11 cellular contexts compared by ENCODE assay signal in the genomic region with DNA sequence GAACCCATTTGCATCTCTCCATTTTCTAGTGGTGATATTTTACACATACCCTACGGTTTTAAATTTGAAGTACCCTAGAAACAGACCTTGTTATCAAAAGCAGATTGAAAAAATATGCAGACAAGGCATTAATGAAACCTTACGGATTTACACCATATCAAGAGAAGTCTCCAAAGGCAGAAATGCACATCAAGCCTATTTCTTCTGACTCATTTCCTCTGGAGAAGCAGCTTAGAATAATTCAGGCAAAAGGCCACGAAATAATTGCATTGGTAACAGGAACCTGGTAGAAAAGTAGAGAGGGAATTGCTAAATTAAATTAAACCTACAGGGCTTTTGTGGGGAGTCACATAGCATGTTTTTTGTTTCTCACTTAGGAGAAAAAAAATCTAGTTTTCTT. TPM values are rescaled to one million over a fixed set of nuclear protein-coding genes. Genes with fewer than 3 reads are reported as not detected.
DNase-seq lines count a peak whose midpoint lies in the region; ATAC-seq and FAIRE-seq lines count a peak whose summit lies in the region.
"Had no signal": no experiment of that assay in that cellular context is flagged by ENCODE, and none has a peak within 500 bp of the region (broad histone marks: within the 10 kb centered on the region; RNA-seq: fewer than 3 reads in every experiment).

No MANE protein-coding gene starts in this region.

- peak overlapping the region; percentile 45 for H3K4me2 ChIP-seq in GM23248 (ENCODE audit: unreplicated experiment)
- H3K4me2 ChIP-seq in skeletal muscle satellite cell (ENCODE audit: low read length), result peak overlapping the region; percentile 55

- H3K4me3 ChIP-seq in GM23248 (peak overlapping the region; percentile 10), skeletal muscle satellite cell (ENCODE audit: low read length) (peak overlapping the region; percentile 29)
- H3K4me3 ChIP-seq: right atrium auricular region had no signal

- H3K9ac ChIP-seq in GM23248, result no peak overlapping the region
- H3K9ac ChIP-seq in skeletal muscle satellite cell (ENCODE audit: low read depth, low read length), result peak overlapping the region; percentile 25

- H3F3A ChIP-seq in GM23248 (ENCODE audit: insufficient read depth), result peaks cover 24% of the 10 kb centered on the region

- H3K36me3 ChIP-seq in GM23248 (ENCODE audit: low read depth), result no peaks in the 10 kb centered on the region
- H3K36me3 ChIP-seq in skeletal muscle satellite cell (ENCODE audit: insufficient read depth, low read length), result no peaks in the 10 kb centered on the region
- H3K36me3 ChIP-seq: right atrium auricular region had no signal

- H3K27ac ChIP-seq in GM23248, result peak overlapping the region; percentile 64
- H3K27ac ChIP-seq: right atrium auricular region had no signal

- 10 to 18% methylated on average over 3 of the region's 3 CpGs for WGBS in GM23248 (ENCODE audit: low coverage in 1 of 2, low lambda C conversion rate in 2 of 2, missing lambda C conversion rate in 2 of 2), 2 experiments

- DNase-seq in GM23248, result peak; percentile 80
- DNase-seq in RCC 7860 (ENCODE audit: low spot score), result peak; percentile 58
- peak; percentile 77 for DNase-seq in dermis blood vessel endothelial cell
- DNase-seq: cortex of kidney; naive thymus-derived CD8-positive, alpha-beta T cell; NCI-H1092 had no signal

- peak; percentile 81 for FAIRE-seq in RCC 7860 (lab: Jason Lieb, UNC)

- in situ Hi-C loops in GM23248 (cut with MboI), result no loop called here

- H3K9me2 ChIP-seq in GM23248 (ENCODE audit: insufficient read depth), result no peaks in the 10 kb centered on the region

- no peaks in the 10 kb centered on the region for H3K9me3 ChIP-seq in GM23248 (ENCODE audit: low read depth)
- no peaks in the 10 kb centered on the region for H3K9me3 ChIP-seq in skeletal muscle satellite cell (replicated peaks; ENCODE audit: low read length)
- H3K9me3 ChIP-seq: right atrium auricular region had no signal

- H2AFZ ChIP-seq in GM23248, result no peak overlapping the region

- H3K4me1 ChIP-seq in GM23248 (ENCODE audit: insufficient read depth) (peaks cover 30% of the 10 kb centered on the region), skeletal muscle satellite cell (ENCODE audit: control insufficient read depth, insufficient read depth, low read length) (peaks cover 34% of the 10 kb centered on the region)
- H3K4me1 ChIP-seq: right atrium auricular region had no signal

- ATAC-seq in HG03442 (IDR thresholded peaks at IDR 0.05; ENCODE audit: unreplicated experiment) (no peak), HG02852 (IDR thresholded peaks at IDR 0.05; ENCODE audit: unreplicated experiment) (no peak), HG03378 (IDR thresholded peaks at IDR 0.05; ENCODE audit: unreplicated experiment) (no peak)
- ATAC-seq: naive thymus-derived CD8-positive, alpha-beta T cell had no signal

- H4K20me1 ChIP-seq in GM23248 (ENCODE audit: insufficient read depth), result no peaks in the 10 kb centered on the region

- H3K79me2 ChIP-seq in GM23248 (ENCODE audit: insufficient read depth), result no peaks in the 10 kb centered on the region

- no peaks in the 10 kb centered on the region for H3K27me3 ChIP-seq in GM23248 (replicated peaks; ENCODE audit: insufficient read depth)
- H3K27me3 ChIP-seq in skeletal muscle satellite cell (ENCODE audit: control insufficient read depth, insufficient read depth, low read length), result no peaks in the 10 kb centered on the region
- H3K27me3 ChIP-seq: right atrium auricular region had no signal

RNA-seq across cellular contexts. Expression of gene KICS2, which starts 34.7 kb away (rescaled TPM):
- total RNA-seq in GM23248 (2014; rRNA removed; shearing (Covaris generic)), result 2.9 and 5.1 TPM in 2 replicates
- 3.5 and 4.1 TPM in 2 replicates for polyA plus RNA-seq in GM23248 (2016; fragmentation: Nextera tagmentation; extraction: Ambion mirVana)
- 4.4 and 6.0 TPM in 2 replicates for total RNA-seq in dermis blood vessel endothelial cell
- total RNA-seq in skeletal muscle satellite cell (2012; rRNA removed), result 9.4 and 11.2 TPM in 2 replicates
